8 cellular contexts compared by ENCODE assay signal in genomic region chr20:53643031-53643832, GRCh38. TPM values are rescaled to one million over a fixed set of nuclear protein-coding genes. Genes with fewer than 3 reads are reported as not detected.
DNase-seq lines count a peak whose midpoint lies in the region; ATAC-seq and TF ChIP-seq lines count a peak whose summit lies in the region.

No MANE protein-coding gene starts in this region.

- H3K27me3 ChIP-seq in Caco-2 (replicated peaks; ENCODE audit: control insufficient read depth, insufficient read depth, low read length): no peaks in the 10 kb centered on the region

- POLR2A ChIA-PET in Caco-2 (lab: Charles Lee): interaction anchor here (0.6 to 1.2 kb wide), 4 partner anchors 20 to 95 kb away, joined by 3 to 6 read pairs (median 4); partner anchors contain the start of gene ZNF217

- H3K4me1 Mint-ChIP-seq in Caco-2 (ENCODE audit: low read depth, unreplicated experiment): peaks cover 31% of the 10 kb centered on the region

- H3K4me3 Mint-ChIP-seq in Caco-2 (ENCODE audit: unreplicated experiment): no peak overlapping the region

- intact Hi-C loops in Caco-2 (cut with micrococcal nuclease; ENCODE audit: unreplicated experiment): loop anchor here (1.0 to 5.0 kb wide), 2 partner anchors 35 to 66 kb away; no protein-coding TSS in a partner anchor
- intact Hi-C loops in mucosa of descending colon (cut with DNase I, micrococcal nuclease): no loop called here

- H3K4me3 ChIP-seq in Caco-2 (ENCODE audit: low read depth, low read length) (no peak overlapping the region), mucosa of descending colon (no peak overlapping the region)
- H3K4me3 ChIP-seq in Jurkat, Clone E6-1 (ENCODE audit: low read length): peak overlapping the region; percentile 38

- H3K36me3 ChIP-seq in Caco-2 (ENCODE audit: control insufficient read depth, insufficient read depth, low read length): no peaks in the 10 kb centered on the region; the same call in 1 of the 2 replicates
- no peaks in the 10 kb centered on the region for H3K36me3 ChIP-seq in mucosa of descending colon (ENCODE audit: low read depth)

- TF ChIP-seq CTCF in Caco-2 (IDR thresholded peaks at IDR 0.05; ENCODE audit: insufficient read depth in 1 of 2, low read depth in 1 of 2, low read length in 1 of 2, severe bottlenecking in 1 of 2, unreplicated experiment in 1 of 2): no peak
- TF ChIP-seq CTCF in mucosa of descending colon (IDR thresholded peaks at IDR 0.05): no peak

- H3K9me3 ChIP-seq in Caco-2 (no peaks in the 10 kb centered on the region), mucosa of descending colon (no peaks in the 10 kb centered on the region)

- H3K4me1 ChIP-seq in Caco-2 (peaks cover 30% of the 10 kb centered on the region), mucosa of descending colon (ENCODE audit: low read depth) (peaks cover 24% of the 10 kb centered on the region)

- no peaks in the 10 kb centered on the region for H3K27me3 Mint-ChIP-seq in Caco-2 (ENCODE audit: insufficient read depth, unreplicated experiment)

- H3K9me3 Mint-ChIP-seq in Caco-2 (ENCODE audit: unreplicated experiment): no peaks in the 10 kb centered on the region

- H3K36me3 Mint-ChIP-seq in Caco-2 (ENCODE audit: insufficient read depth, unreplicated experiment): no peaks in the 10 kb centered on the region

- DNase-seq in Caco-2 (peak; percentile 37 to 54), dedifferentiated amniotic fluid mesenchymal stem cell (ENCODE audit: extremely low spot score) (peak; percentile 55), mucosa of descending colon (peak; percentile 67 to 75 (median 74)), NCI-H1417 (lab: John Stamatoyannopoulos, UW) (no peak)
- peak; percentile 92 for DNase-seq in Jurkat, Clone E6-1 (ENCODE audit: low read depth, low spot score)
- DNase-seq in stimulated activated naive CD4-positive, alpha-beta T cell treated with Interleukin-2 at 50 U/mL for 16 hours (lab: John Stamatoyannopoulos, UW): peak; percentile 60

- peak; percentile 95 for ATAC-seq in GM21526 (IDR thresholded peaks at IDR 0.05; ENCODE audit: low FRiP score, unreplicated experiment)
- ATAC-seq in activated CD4-positive, CD25-positive, alpha-beta regulatory T cell treated with anti-CD3 and anti-CD28 coated beads, Interleukin-2, amount 50 U/mL, for 24 hours: peak; percentile 99
- ATAC-seq in mucosa of descending colon: peak; percentile 94

- TSS peak; percentile 92 for BruUV-seq in Caco-2 (replicated peaks; lab: Mats Ljungman, UMichigan)

- CTCF ChIA-PET in Caco-2 (lab: Charles Lee): interaction anchor here (0.7 to 1.6 kb wide), 9 partner anchors 18 to 298 kb away, joined by 3 to 11 read pairs (median 4); partner anchors contain the start of gene ZNF217

- H3K27ac Mint-ChIP-seq in Caco-2 (ENCODE audit: unreplicated experiment): peak overlapping the region; percentile 28

RNA-seq across cellular contexts. Expression of gene ZNF217, which starts 49.6 kb away (rescaled TPM):
- total RNA-seq in Caco-2 (2022) (65.5 and 73.2 TPM in 2 replicates), mucosa of descending colon (10 to 100 TPM; 38.9 to 79.8 (median 78.2) TPM)
- 20.9 TPM for polyA plus RNA-seq in Jurkat, Clone E6-1 (2012; ENCODE audit: insufficient read depth, insufficient read length)

Comparison
In these comparisons a context has a peak if more than half of its experiments do, and no peak if none do; other contexts are left out.
1. DNase-seq: peak in Caco-2 (2 of 2), Jurkat, Clone E6-1 (single experiment), dedifferentiated amniotic fluid mesenchymal stem cell (single experiment), mucosa of descending colon (3 of 3) and stimulated activated naive CD4-positive, alpha-beta T cell treated with Interleukin-2 at 50 U/mL for 16 hours (single experiment); none in NCI-H1417 (0 of 3).
2. Peak in every context shown above with its lines, with median percentiles within 50 percentile points of each other: ATAC-seq.